In genomic region chr19:49497047-49497789, GRCh38 we compare ENCODE assay signal across 9 cellular contexts.
DNase-seq lines count a peak whose midpoint lies in the region; ATAC-seq, FAIRE-seq and TF ChIP-seq lines count a peak whose summit lies in the region.
"Had no signal": no experiment of that assay in that cellular context is flagged by ENCODE, and none has a peak within 500 bp of the region (broad histone marks: within the 10 kb centered on the region; RNA-seq: fewer than 3 reads in every experiment).

No MANE protein-coding gene starts in this region.

- no peak for TF ChIP-seq CTCF in nephron progenitor cell (IDR thresholded peaks at IDR 0.05)

- peaks cover 43% of the 10 kb centered on the region for H3K36me3 Mint-ChIP-seq in nephron progenitor cell (ENCODE audit: low read depth)

- peaks cover 49% of the 10 kb centered on the region for H3K4me1 Mint-ChIP-seq in nephron progenitor cell

- H3K27ac Mint-ChIP-seq in nephron progenitor cell = peak overlapping the region; percentile 99

- no peak for ATAC-seq in GM21515 (IDR thresholded peaks at IDR 0.05; ENCODE audit: unreplicated experiment)

- FAIRE-seq in urothelium cell line (lab: Jason Lieb, UNC) = no peak
- FAIRE-seq: G401.6 had no signal

- H3K9me3 Mint-ChIP-seq in nephron progenitor cell = peaks cover 7% of the 10 kb centered on the region

- peaks cover 10% of the 10 kb centered on the region for H3K27me3 Mint-ChIP-seq in nephron progenitor cell (ENCODE audit: low read depth, poor library complexity)

- H3K4me3 Mint-ChIP-seq in nephron progenitor cell = peak overlapping the region; percentile 99

- peak; percentile 36 for DNase-seq in NCI-H2029 (lab: John Stamatoyannopoulos, UW)
- DNase-seq in NCI-H2029 treated with DMSO at 0.1 percent for 48 hours (lab: John Stamatoyannopoulos, UW) = no peak
- DNase-seq in NOMO-1 treated with DMSO at 0.1 percent for 48 hours (lab: John Stamatoyannopoulos, UW; ENCODE audit: unreplicated experiment) = peak; percentile 94
- DNase-seq in activated T-cell treated with anti-CD3 and anti-CD28 coated beads, Interleukin-2, amount 50 U/mL, for 1 hour = peak; percentile 75
- DNase-seq in fibroblast of gingiva (ENCODE audit: low read depth) = peak; percentile 60
- DNase-seq in nephron progenitor cell = no peak
- peak; percentile 67 for DNase-seq in urothelium cell line (ENCODE audit: low spot score)

Comparison
In these comparisons a context has a peak if more than half of its experiments do, and no peak if none do; other contexts are left out.
1. DNase-seq: peak in NCI-H2029 (single experiment), NOMO-1 treated with DMSO at 0.1 percent for 48 hours (single experiment), activated T-cell treated with anti-CD3 and anti-CD28 coated beads, Interleukin-2, amount 50 U/mL, for 1 hour (single experiment), fibroblast of gingiva (single experiment) and urothelium cell line (single experiment); none in NCI-H2029 treated with DMSO at 0.1 percent for 48 hours (single experiment) and nephron progenitor cell (single experiment).